In the genomic region with DNA sequence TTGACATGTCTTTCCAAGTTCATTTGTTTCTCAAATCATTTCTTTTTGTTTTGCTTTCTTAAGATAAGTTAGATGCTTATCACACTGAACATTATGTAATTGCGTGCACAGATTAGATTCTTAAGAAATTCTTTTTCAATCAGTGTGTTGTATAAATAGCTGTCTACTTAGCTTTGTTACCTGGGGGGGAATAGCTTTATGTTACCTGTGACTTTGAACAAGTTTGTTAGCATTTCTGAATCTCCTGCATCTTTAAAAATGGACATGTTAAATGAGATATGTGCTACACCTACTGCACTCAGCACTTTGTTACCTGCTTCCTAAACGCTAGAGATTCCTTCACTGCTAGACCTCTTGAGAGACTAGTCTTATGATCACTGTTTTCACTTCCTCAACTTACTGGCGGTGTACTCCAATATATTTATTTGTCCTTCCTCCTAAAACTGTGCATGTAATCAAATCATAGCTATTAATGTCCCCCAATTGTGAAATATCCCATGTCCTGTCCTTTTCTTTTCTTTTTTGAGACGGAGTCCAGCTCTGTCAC, we compare ENCODE assay signal across 13 cellular contexts. TPM values are rescaled to one million over a fixed set of nuclear protein-coding genes. Genes with fewer than 3 reads are reported as not detected.
DNase-seq lines count a peak whose midpoint lies in the region; ATAC-seq and TF ChIP-seq lines count a peak whose summit lies in the region.
"Had no signal": no experiment of that assay in that cellular context is flagged by ENCODE, and none has a peak within 500 bp of the region (broad histone marks: within the 10 kb centered on the region; RNA-seq: fewer than 3 reads in every experiment).

No MANE protein-coding gene starts in this region.

- no peak overlapping the region for H3K4me3 Mint-ChIP-seq in activated CD4-positive, alpha-beta T cell treated with anti-CD3 and anti-CD28 coated beads for 36 hours
- peak overlapping the region; percentile 49 for H3K4me3 Mint-ChIP-seq in activated naive CD8-positive, alpha-beta T cell
- no peak overlapping the region for H3K4me3 Mint-ChIP-seq in natural killer cell

- ATAC-seq in activated CD4-positive, alpha-beta T cell treated with anti-CD3 and anti-CD28 coated beads for 36 hours = no peak
- ATAC-seq in natural killer cell (no peak), GM21360 (IDR thresholded peaks at IDR 0.05; ENCODE audit: unreplicated experiment) (no peak)

- peaks cover 22% of the 10 kb centered on the region for H3K36me3 Mint-ChIP-seq in activated CD4-positive, alpha-beta T cell treated with anti-CD3 and anti-CD28 coated beads for 36 hours (ENCODE audit: low read depth)
- H3K36me3 Mint-ChIP-seq in activated naive CD8-positive, alpha-beta T cell = peaks cover 5% of the 10 kb centered on the region
- H3K36me3 Mint-ChIP-seq in natural killer cell = no peaks in the 10 kb centered on the region

- no peaks in the 10 kb centered on the region for H3K9me3 ChIP-seq in MG63
- H3K9me3 ChIP-seq: esophagus muscularis mucosa, left ventricle myocardium inferior had no signal

- no peaks in the 10 kb centered on the region for H3K27me3 Mint-ChIP-seq in activated CD4-positive, alpha-beta T cell treated with anti-CD3 and anti-CD28 coated beads for 36 hours
- H3K27me3 Mint-ChIP-seq in activated naive CD8-positive, alpha-beta T cell = no peaks in the 10 kb centered on the region
- no peaks in the 10 kb centered on the region for H3K27me3 Mint-ChIP-seq in natural killer cell (ENCODE audit: low read depth in 2 of 2)

- H3K27ac Mint-ChIP-seq in activated CD4-positive, alpha-beta T cell treated with anti-CD3 and anti-CD28 coated beads for 36 hours = peak overlapping the region; percentile 63
- H3K27ac Mint-ChIP-seq in activated naive CD8-positive, alpha-beta T cell = peak overlapping the region; percentile 69
- peak overlapping the region; percentile 78 to 85 for H3K27ac Mint-ChIP-seq in natural killer cell

- intact Hi-C loops in activated CD4-positive, alpha-beta T cell treated with anti-CD3 and anti-CD28 coated beads for 36 hours (cut with DNase I, micrococcal nuclease) = loop anchor here in 1 of 2 experiments (5.0 to 10.0 kb wide), 2 partner anchors 588 to 755 kb away; partner anchors contain the start of gene TOR1AIP1
- intact Hi-C loops in natural killer cell (cut with micrococcal nuclease) = loop anchor here (5.0 kb wide), 1 partner anchor 70 kb away; the partner anchor contains the start of gene ABL2

- H3K4me3 ChIP-seq in LNCaP clone FGC (ENCODE audit: low read depth, low read length) (no peak overlapping the region), MG63 (no peak overlapping the region)
- H3K4me3 ChIP-seq: esophagus muscularis mucosa, left ventricle myocardium inferior had no signal

- H3K9me3 Mint-ChIP-seq in activated CD4-positive, alpha-beta T cell treated with anti-CD3 and anti-CD28 coated beads for 36 hours (ENCODE audit: low read depth) = no peaks in the 10 kb centered on the region
- H3K9me3 Mint-ChIP-seq in activated naive CD8-positive, alpha-beta T cell (ENCODE audit: low read depth) = no peaks in the 10 kb centered on the region
- no peaks in the 10 kb centered on the region for H3K9me3 Mint-ChIP-seq in natural killer cell

- H3K36me3 ChIP-seq in MG63 = peaks cover 11% of the 10 kb centered on the region
- H3K36me3 ChIP-seq: esophagus muscularis mucosa, left ventricle myocardium inferior had no signal

- DNase-seq in activated CD4-positive, alpha-beta T cell treated with anti-CD3 and anti-CD28 coated beads for 36 hours = no peak
- no peak for DNase-seq in activated CD4-positive, alpha-beta T cell treated with anti-CD3 and anti-CD28 coated beads, Interleukin-2, amount 50 U/mL, for 48 hours
- DNase-seq in LNCaP clone FGC (ENCODE audit: low read depth) (peak; percentile 62), natural killer cell (no peak), NCI-H1417 treated with DMSO at 0.1 percent for 48 hours (lab: John Stamatoyannopoulos, UW) (no peak), MG63 (no peak)
- DNase-seq: activated CD8-positive, alpha-beta memory T cell treated with anti-CD3 and anti-CD28 coated beads for 24 hours; left ventricle myocardium inferior; NCI-H1092; NCI-H345 had no signal

- CTCF ChIA-PET in activated CD4-positive, alpha-beta T cell treated with anti-CD3 and anti-CD28 coated beads for 36 hours (lab: Charles Lee) = interaction anchor here (0.8 to 1.4 kb wide), 3 partner anchors 20 to 176 kb away, joined by 3 to 5 read pairs (median 4); no protein-coding TSS in a partner anchor

- H3K27me3 ChIP-seq in MG63 = no peaks in the 10 kb centered on the region
- H3K27me3 ChIP-seq: esophagus muscularis mucosa had no signal

- H3K4me1 Mint-ChIP-seq in activated CD4-positive, alpha-beta T cell treated with anti-CD3 and anti-CD28 coated beads for 36 hours = peaks cover 66% of the 10 kb centered on the region
- H3K4me1 Mint-ChIP-seq in activated naive CD8-positive, alpha-beta T cell (ENCODE audit: low read depth) = peaks cover 66% of the 10 kb centered on the region
- peaks cover 66 to 70% of the 10 kb centered on the region in 2 donors for H3K4me1 Mint-ChIP-seq in natural killer cell

- POLR2A ChIA-PET in activated CD4-positive, alpha-beta T cell treated with anti-CD3 and anti-CD28 coated beads for 36 hours (lab: Charles Lee) = no interaction called here

- TF ChIP-seq CTCF in LNCaP clone FGC (IDR thresholded peaks at IDR 0.05; ENCODE audit: control insufficient read depth, extremely low read depth, insufficient read depth) (no peak), natural killer cell (IDR thresholded peaks at IDR 0.05) (no peak)

RNA-seq across cellular contexts. Expression of gene SOAT1, which starts 3.3 kb away (rescaled TPM):
- 10 to 100 TPM; 49.8 to 52.0 TPM for total RNA-seq in activated CD4-positive, alpha-beta T cell treated with anti-CD3 and anti-CD28 coated beads for 36 hours
- 10 to 100 TPM; 36.9 to 57.9 (median 51.3) TPM for total RNA-seq in natural killer cell
- total RNA-seq in MG63 (2014; rRNA removed; shearing (Covaris generic); ENCODE audit: low replicate concordance) = 9.5 and 9.7 TPM in 2 replicates
